25 cellular contexts compared by ENCODE assay signal in genomic region chr10:131088619-131089018, GRCh38.
DNase-seq lines count a peak whose midpoint lies in the region; TF ChIP-seq lines count a peak whose summit lies in the region.
"Had no signal": no experiment of that assay in that cellular context is flagged by ENCODE, and none has a peak within 500 bp of the region (broad histone marks: within the 10 kb centered on the region; RNA-seq: fewer than 3 reads in every experiment).

No MANE protein-coding gene starts in this region.

- H3K27me3 ChIP-seq in testis (no peaks in the 10 kb centered on the region), ascending aorta (no peaks in the 10 kb centered on the region)
- H3K27me3 ChIP-seq: upper lobe of left lung had no signal

- H3K9me3 ChIP-seq in testis, result no peaks in the 10 kb centered on the region
- H3K9me3 ChIP-seq in ascending aorta, result no peaks in the 10 kb centered on the region
- H3K9me3 ChIP-seq: psoas muscle, upper lobe of left lung had no signal

- H3K27ac ChIP-seq in testis (no peak overlapping the region), ascending aorta (no peak overlapping the region)
- H3K27ac ChIP-seq: KMS-11, psoas muscle, RWPE1, upper lobe of left lung had no signal

- H3K36me3 ChIP-seq in testis (ENCODE audit: low read depth, missing control alignments) (no peaks in the 10 kb centered on the region), ascending aorta (no peaks in the 10 kb centered on the region)
- H3K36me3 ChIP-seq: upper lobe of left lung had no signal

- H3K4me3 Mint-ChIP-seq in activated naive CD4-positive, alpha-beta T cell treated with anti-CD3 and anti-CD28 coated beads, Interleukin-2, amount 10 ng/mL, durations not matched to agents 7 days and 5 days, result no peak overlapping the region
- no peak overlapping the region for H3K4me3 Mint-ChIP-seq in activated naive CD4-positive, alpha-beta T cell treated with anti-CD3 and anti-CD28 coated beads for 36 hours
- no peak overlapping the region for H3K4me3 Mint-ChIP-seq in nephron progenitor cell
- H3K4me3 Mint-ChIP-seq: activated CD4-positive, alpha-beta memory T cell treated with anti-CD3 and anti-CD28 coated beads for 36 hours; activated naive CD8-positive, alpha-beta T cell treated with anti-CD3 and anti-CD28 coated beads for 36 hours; central memory CD8-positive, alpha-beta T cell; HFFc6 had no signal

- H3K27me3 Mint-ChIP-seq in activated naive CD4-positive, alpha-beta T cell treated with anti-CD3 and anti-CD28 coated beads, Interleukin-2, amount 10 ng/mL, durations not matched to agents 7 days and 5 days, result no peaks in the 10 kb centered on the region
- H3K27me3 Mint-ChIP-seq in activated naive CD4-positive, alpha-beta T cell treated with anti-CD3 and anti-CD28 coated beads for 36 hours (ENCODE audit: low read depth), result peaks cover 2% of the 10 kb centered on the region
- H3K27me3 Mint-ChIP-seq in nephron progenitor cell (ENCODE audit: low read depth, poor library complexity), result peaks cover 9% of the 10 kb centered on the region
- H3K27me3 Mint-ChIP-seq: activated CD4-positive, alpha-beta memory T cell treated with anti-CD3 and anti-CD28 coated beads for 36 hours; activated naive CD8-positive, alpha-beta T cell treated with anti-CD3 and anti-CD28 coated beads for 36 hours; central memory CD8-positive, alpha-beta T cell had no signal

- WGBS in testis, 2 donors, result 66 to 69% methylated on average over 25 of the region's 25 CpGs

- H3K9me3 Mint-ChIP-seq in activated naive CD4-positive, alpha-beta T cell treated with anti-CD3 and anti-CD28 coated beads, Interleukin-2, amount 10 ng/mL, durations not matched to agents 7 days and 5 days, result peaks cover 4% of the 10 kb centered on the region
- no peaks in the 10 kb centered on the region for H3K9me3 Mint-ChIP-seq in activated naive CD4-positive, alpha-beta T cell treated with anti-CD3 and anti-CD28 coated beads for 36 hours
- H3K9me3 Mint-ChIP-seq in nephron progenitor cell, result no peaks in the 10 kb centered on the region
- H3K9me3 Mint-ChIP-seq: activated naive CD8-positive, alpha-beta T cell treated with anti-CD3 and anti-CD28 coated beads for 36 hours; activated T-helper 2 cell treated with anti-CD3 and anti-CD28 coated beads, Interferon-gamma antibody, Interleukin-2, Interleukin-4, amounts not matched to agents 10 μg/mL and 5 μg/mL and 100 μg/mL, durations not matched to agents 14 hours and 24 hours and 36 hours; central memory CD8-positive, alpha-beta T cell had no signal

- H3K4me1 ChIP-seq in testis (peaks cover 1% of the 10 kb centered on the region), ascending aorta (no peaks in the 10 kb centered on the region)
- H3K4me1 ChIP-seq: psoas muscle, upper lobe of left lung had no signal

- no peak overlapping the region for H3K4me3 ChIP-seq in LNCaP clone FGC (ENCODE audit: low read depth, low read length)
- peak overlapping the region; percentile 43 to 53 for H3K4me3 ChIP-seq in testis
- H3K4me3 ChIP-seq in ascending aorta, result no peak overlapping the region
- H3K4me3 ChIP-seq: psoas muscle, upper lobe of left lung had no signal

- H3K27ac Mint-ChIP-seq in activated naive CD4-positive, alpha-beta T cell treated with anti-CD3 and anti-CD28 coated beads, Interleukin-2, amount 10 ng/mL, durations not matched to agents 7 days and 5 days, result peak overlapping the region; percentile 19
- no peak overlapping the region for H3K27ac Mint-ChIP-seq in activated naive CD4-positive, alpha-beta T cell treated with anti-CD3 and anti-CD28 coated beads for 36 hours
- no peak overlapping the region for H3K27ac Mint-ChIP-seq in nephron progenitor cell
- H3K27ac Mint-ChIP-seq: activated CD4-positive, alpha-beta memory T cell treated with anti-CD3 and anti-CD28 coated beads for 36 hours; activated naive CD8-positive, alpha-beta T cell treated with anti-CD3 and anti-CD28 coated beads for 36 hours; activated T-helper 2 cell treated with anti-CD3 and anti-CD28 coated beads, Interferon-gamma antibody, Interleukin-2, Interleukin-4, amounts not matched to agents 10 μg/mL and 5 μg/mL and 100 μg/mL, durations not matched to agents 14 hours and 24 hours and 36 hours; HFFc6 had no signal

- DNase-seq in activated naive CD4-positive, alpha-beta T cell treated with anti-CD3 and anti-CD28 coated beads, Interleukin-2, amount 10 ng/mL, durations not matched to agents 7 days and 5 days, result no peak
- no peak for DNase-seq in activated naive CD4-positive, alpha-beta T cell treated with anti-CD3 and anti-CD28 coated beads for 36 hours
- DNase-seq in LNCaP clone FGC (ENCODE audit: low read depth) (no peak), iPS-NIHi11 (ENCODE audit: low spot score) (peak; percentile 65), testis (peak; percentile 79), nephron progenitor cell (no peak), ascending aorta (ENCODE audit: low spot score in 2 of 2) (no peak), UCSD-AML1 (lab: John Stamatoyannopoulos, UW; ENCODE audit: unreplicated experiment) (no peak)
- DNase-seq: activated CD4-positive, alpha-beta memory T cell treated with anti-CD3 and anti-CD28 coated beads for 36 hours; activated CD8-positive, alpha-beta memory T cell treated with anti-CD3 and anti-CD28 coated beads, Interleukin-2, amount 50 U/mL, for 48 hours; activated naive CD8-positive, alpha-beta T cell treated with anti-CD3 and anti-CD28 coated beads for 36 hours; C1 segment of cervical spinal cord; EL; HFFc6; kidney glomerular epithelial cell; mammary epithelial cell; NCI-H187; NCI-H524 treated with DMSO at 0.1 percent for 48 hours; psoas muscle; T-helper 9 cell had no signal

- CTCF ChIA-PET in activated naive CD4-positive, alpha-beta T cell treated with anti-CD3 and anti-CD28 coated beads, Interleukin-2, amount 10 ng/mL, durations not matched to agents 7 days and 5 days (lab: Charles Lee), result no interaction called here
- CTCF ChIA-PET in activated naive CD4-positive, alpha-beta T cell treated with anti-CD3 and anti-CD28 coated beads for 36 hours (lab: Charles Lee), result no interaction called here

- intact Hi-C loops in activated naive CD4-positive, alpha-beta T cell treated with anti-CD3 and anti-CD28 coated beads for 36 hours (cut with micrococcal nuclease), result no loop called here
- intact Hi-C loops in testis (cut with DNase I; ENCODE audit: low total_unique reads) (no loop called here), ascending aorta (cut with DNase I) (no loop called here)

- TF ChIP-seq CTCF in LNCaP clone FGC (IDR thresholded peaks at IDR 0.05; ENCODE audit: control insufficient read depth, extremely low read depth, insufficient read depth) (0 out of 2 replicates have a peak, but pooled peaks have one; percentile 11), testis (IDR thresholded peaks at IDR 0.05) (peak in 1 of 3 experiments; percentile 17), nephron progenitor cell (IDR thresholded peaks at IDR 0.05) (no peak), ascending aorta (IDR thresholded peaks at IDR 0.05) (no peak)

- H3K36me3 Mint-ChIP-seq in activated naive CD4-positive, alpha-beta T cell treated with anti-CD3 and anti-CD28 coated beads, Interleukin-2, amount 10 ng/mL, durations not matched to agents 7 days and 5 days, result no peaks in the 10 kb centered on the region
- H3K36me3 Mint-ChIP-seq in activated naive CD4-positive, alpha-beta T cell treated with anti-CD3 and anti-CD28 coated beads for 36 hours (ENCODE audit: low read depth), result no peaks in the 10 kb centered on the region
- H3K36me3 Mint-ChIP-seq in nephron progenitor cell (ENCODE audit: low read depth), result no peaks in the 10 kb centered on the region
- H3K36me3 Mint-ChIP-seq: activated CD4-positive, alpha-beta memory T cell treated with anti-CD3 and anti-CD28 coated beads for 36 hours; activated naive CD8-positive, alpha-beta T cell treated with anti-CD3 and anti-CD28 coated beads for 36 hours had no signal

- TF ChIP-seq POLR2A in testis (IDR thresholded peaks at IDR 0.05), result no peak

- H3K4me1 Mint-ChIP-seq in activated naive CD4-positive, alpha-beta T cell treated with anti-CD3 and anti-CD28 coated beads, Interleukin-2, amount 10 ng/mL, durations not matched to agents 7 days and 5 days, result peaks cover 24% of the 10 kb centered on the region
- H3K4me1 Mint-ChIP-seq in activated naive CD4-positive, alpha-beta T cell treated with anti-CD3 and anti-CD28 coated beads for 36 hours (ENCODE audit: low read depth), result peaks cover 17% of the 10 kb centered on the region
- H3K4me1 Mint-ChIP-seq in nephron progenitor cell, result peaks cover 52% of the 10 kb centered on the region
- H3K4me1 Mint-ChIP-seq: central memory CD8-positive, alpha-beta T cell had no signal

Comparison
In these comparisons a context has a peak if more than half of its experiments do, and no peak if none do; other contexts are left out.
1. DNase-seq: peak in iPS-NIHi11 (single experiment) and testis (single experiment); none in activated naive CD4-positive, alpha-beta T cell treated with anti-CD3 and anti-CD28 coated beads, Interleukin-2, amount 10 ng/mL, durations not matched to agents 7 days and 5 days (single experiment), activated naive CD4-positive, alpha-beta T cell treated with anti-CD3 and anti-CD28 coated beads for 36 hours (single experiment), LNCaP clone FGC (single experiment), nephron progenitor cell (single experiment), ascending aorta (0 of 2) and UCSD-AML1 (single experiment).
2. H3K4me3 ChIP-seq: peak in testis (2 of 2); none in LNCaP clone FGC (single experiment) and ascending aorta (0 of 2).